In the genomic region with DNA sequence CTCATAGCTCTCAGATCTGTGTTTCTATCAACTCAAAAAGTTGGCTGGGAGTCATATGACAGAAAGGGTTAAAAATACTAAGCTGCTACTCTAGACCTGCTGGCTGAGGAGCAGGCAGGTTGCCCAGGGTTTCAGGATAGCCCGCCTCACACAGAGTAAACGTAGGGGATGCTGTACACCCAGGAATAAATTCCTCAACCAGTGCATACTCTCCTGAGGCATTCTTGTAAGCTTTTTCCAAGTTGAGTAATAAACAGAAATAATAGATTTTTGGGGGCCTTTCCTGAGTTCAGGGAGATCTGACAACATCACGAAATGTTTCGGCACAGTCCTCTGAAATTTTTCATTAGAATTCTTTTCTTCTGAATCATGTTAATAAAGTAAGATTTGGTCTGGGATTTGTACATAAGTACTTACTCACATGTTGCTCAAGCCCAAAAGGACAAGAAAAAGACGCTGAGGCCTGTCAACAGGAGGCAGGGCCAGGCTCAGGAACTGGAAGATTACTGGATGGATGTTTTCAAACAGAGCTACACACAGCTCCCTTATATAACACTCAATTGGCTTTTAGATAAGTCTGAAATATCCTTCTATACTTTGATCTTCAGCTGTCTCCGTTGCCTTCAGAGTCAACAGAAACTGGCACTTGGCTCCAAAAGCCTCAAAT, we compare ENCODE assay signal across 9 cellular contexts. TPM values are rescaled to one million over a fixed set of nuclear protein-coding genes. Genes with fewer than 3 reads are reported as not detected.
A peak's percentile ranks its signal among the peaks of the same experiment; 100 is the strongest.
DNase-seq lines count a peak whose midpoint lies in the region; ATAC-seq and TF ChIP-seq lines count a peak whose summit lies in the region.
"Had no signal": no experiment of that assay in that cellular context is flagged by ENCODE, and none has a peak within 500 bp of the region (broad histone marks: within the 10 kb centered on the region; RNA-seq: fewer than 3 reads in every experiment).

No MANE protein-coding gene starts in this region.

- no peak overlapping the region for H3K4me3 Mint-ChIP-seq in activated CD8-positive, alpha-beta T cell treated with anti-CD3 and anti-CD28 coated beads for 36 hours
- H3K4me3 Mint-ChIP-seq: activated CD8-positive, alpha-beta T cell treated with anti-CD3 and anti-CD28 coated beads, Interleukin-2, amount 10 ng/mL, durations not matched to agents 7 days and 5 days had no signal

- peak overlapping the region; percentile 53 for H3K4me2 ChIP-seq in hepatocyte

- 28% methylated on average over 6 of the region's 6 CpGs for WGBS in hepatocyte (ENCODE audit: low lambda C conversion rate, missing lambda C conversion rate)

- H3K27me3 ChIP-seq in hepatocyte (no peaks in the 10 kb centered on the region), skeletal muscle tissue (ENCODE audit: control insufficient read depth in 3 of 3, insufficient read depth in 3 of 3, low read length in 3 of 3) (no peaks in the 10 kb centered on the region)

- H3K36me3 Mint-ChIP-seq in activated CD8-positive, alpha-beta T cell treated with anti-CD3 and anti-CD28 coated beads for 36 hours (ENCODE audit: low read depth), result no peaks in the 10 kb centered on the region

- in situ Hi-C loops in astrocyte of the spinal cord (cut with HindIII; ENCODE audit: low sequenced_read_pairs), result no loop called here

- H3K9me3 Mint-ChIP-seq in activated CD8-positive, alpha-beta T cell treated with anti-CD3 and anti-CD28 coated beads for 36 hours, result peaks cover 4% of the 10 kb centered on the region

- no peak overlapping the region for H2AFZ ChIP-seq in hepatocyte

- peak overlapping the region; percentile 34 for H3K27ac ChIP-seq in hepatocyte
- H3K27ac ChIP-seq in skeletal muscle tissue (ENCODE audit: low read depth, low read length), result peak overlapping the region; percentile 58

- POLR2A ChIA-PET in activated CD8-positive, alpha-beta T cell treated with anti-CD3 and anti-CD28 coated beads for 36 hours (lab: Charles Lee), result no interaction called here

- H4K20me1 ChIP-seq in hepatocyte (ENCODE audit: insufficient read depth, poor library complexity, severe bottlenecking), result peaks cover 3% of the 10 kb centered on the region

- peaks cover 35% of the 10 kb centered on the region for H3K79me2 ChIP-seq in hepatocyte

- H3K27me3 Mint-ChIP-seq in activated CD8-positive, alpha-beta T cell treated with anti-CD3 and anti-CD28 coated beads for 36 hours, result no peaks in the 10 kb centered on the region

- DNase-seq in HCEC 1CT (peak; percentile 99), astrocyte of the spinal cord (ENCODE audit: low read depth, low spot score) (peak; percentile 80), hepatocyte (ENCODE audit: low spot score) (peak; percentile 69)
- DNase-seq in activated CD8-positive, alpha-beta T cell treated with anti-CD3 and anti-CD28 coated beads for 36 hours, result no peak
- DNase-seq: activated CD8-positive, alpha-beta T cell treated with anti-CD3 and anti-CD28 coated beads, Interleukin-2, amount 10 ng/mL, durations not matched to agents 7 days and 5 days had no signal

- H3K4me1 ChIP-seq in hepatocyte (ENCODE audit: insufficient read depth) (peaks cover 21% of the 10 kb centered on the region), skeletal muscle tissue (ENCODE audit: control insufficient read depth in 3 of 3, insufficient read depth in 3 of 3, low read length in 3 of 3) (peaks cover 14 to 22% (median 21%) of the 10 kb centered on the region in 3 donors)

- peaks cover 11% of the 10 kb centered on the region for H3K4me1 Mint-ChIP-seq in activated CD8-positive, alpha-beta T cell treated with anti-CD3 and anti-CD28 coated beads for 36 hours (ENCODE audit: low read depth)

- H3K36me3 ChIP-seq in hepatocyte (replicated peaks; ENCODE audit: insufficient read depth, low read depth) (no peaks in the 10 kb centered on the region), skeletal muscle tissue (ENCODE audit: control insufficient read depth in 3 of 3, insufficient read depth in 3 of 3, low read length in 3 of 3) (no peaks in the 10 kb centered on the region)

- no peak for TF ChIP-seq CTCF in astrocyte of the spinal cord (IDR thresholded peaks at IDR 0.05; ENCODE audit: low read depth, low read length)
- no peak for TF ChIP-seq CTCF in hepatocyte (IDR thresholded peaks at IDR 0.05; ENCODE audit: poor library complexity)
- TF ChIP-seq CTCF in activated CD8-positive, alpha-beta T cell treated with anti-CD3 and anti-CD28 coated beads for 36 hours (IDR thresholded peaks at IDR 0.05), result no peak

- H3K9me2 ChIP-seq in hepatocyte (replicated peaks; ENCODE audit: insufficient read depth), result no peaks in the 10 kb centered on the region

- H3K4me3 ChIP-seq in astrocyte of the spinal cord (ENCODE audit: low read depth, low read length) (no peak overlapping the region), hepatocyte (no peak overlapping the region), skeletal muscle tissue (ENCODE audit: low read length in 3 of 3) (peak overlapping the region in 1 of 3 donors; percentile 1)

- no peak overlapping the region for H3K27ac Mint-ChIP-seq in activated CD8-positive, alpha-beta T cell treated with anti-CD3 and anti-CD28 coated beads for 36 hours
- H3K27ac Mint-ChIP-seq: activated CD8-positive, alpha-beta T cell treated with anti-CD3 and anti-CD28 coated beads, Interleukin-2, amount 10 ng/mL, durations not matched to agents 7 days and 5 days had no signal

- intact Hi-C loops in activated CD8-positive, alpha-beta T cell treated with anti-CD3 and anti-CD28 coated beads for 36 hours (cut with micrococcal nuclease), result no loop called here

- ATAC-seq in GM19023 (IDR thresholded peaks at IDR 0.05; ENCODE audit: unreplicated experiment), result no peak
- no peak for ATAC-seq in GM19351 (IDR thresholded peaks at IDR 0.05; ENCODE audit: unreplicated experiment)
- ATAC-seq in GM18858 (IDR thresholded peaks at IDR 0.05; ENCODE audit: unreplicated experiment), result no peak
- ATAC-seq in activated CD8-positive, alpha-beta T cell treated with anti-CD3 and anti-CD28 coated beads for 36 hours, result no peak
- ATAC-seq: activated CD8-positive, alpha-beta T cell treated with anti-CD3 and anti-CD28 coated beads, Interleukin-2, amount 10 ng/mL, durations not matched to agents 7 days and 5 days had no signal

- H3K9me3 ChIP-seq in hepatocyte (ENCODE audit: low read depth) (no peaks in the 10 kb centered on the region), skeletal muscle tissue (ENCODE audit: control insufficient read depth in 3 of 3, low read length in 3 of 3) (peaks cover 0 to 3% (median 0%) of the 10 kb centered on the region in 3 donors)

- CTCF ChIA-PET in activated CD8-positive, alpha-beta T cell treated with anti-CD3 and anti-CD28 coated beads for 36 hours (lab: Charles Lee), result no interaction called here

- peak overlapping the region in 1 of 3 donors; percentile 25 for H3K9ac ChIP-seq in skeletal muscle tissue (ENCODE audit: low read depth in 1 of 3, low read length in 3 of 3)

RNA-seq across cellular contexts. Expression of a gene that starts 41.0 kb away (rescaled TPM):
- total RNA-seq in hepatocyte, result 66.8 and 68.3 TPM in 2 replicates
- 46.8 and 48.9 TPM in 2 replicates for polyA plus RNA-seq in hepatocyte
- total RNA-seq in skeletal muscle tissue, result 54.3 TPM
- total RNA-seq in activated CD8-positive, alpha-beta T cell treated with anti-CD3 and anti-CD28 coated beads for 36 hours, result 1 to 10 TPM; 5.5 to 7.5 TPM
